ENCODE assay signal across 8 cellular contexts in genomic region chr6:6008648-6009421, GRCh38. TPM values are rescaled to one million over a fixed set of nuclear protein-coding genes. Genes with fewer than 3 reads are reported as not detected.
A peak's percentile ranks its signal among the peaks of the same experiment; 100 is the strongest.
DNase-seq lines count a peak whose midpoint lies in the region; ATAC-seq and TF ChIP-seq lines count a peak whose summit lies in the region.

No MANE protein-coding gene starts in this region.

- H3K4me3 ChIP-seq in BLaER1 treated with 17β-estradiol and CSF1 and Interleukin-3, amounts not matched to agents 10 nM and 100 nM: peak overlapping the region; percentile 55 to 72 (median 60)
- peak overlapping the region; percentile 77 for H3K4me3 ChIP-seq in osteoblast (ENCODE audit: insufficient read depth, low read length)

- TF ChIP-seq CTCF in osteoblast (IDR thresholded peaks at IDR 0.05; ENCODE audit: extremely low read depth, low read depth, low read length): no peak

- DNase-seq in NCI-H524 (lab: John Stamatoyannopoulos, UW) (peak; percentile 93 to 95), germinal center (ENCODE audit: low spot score) (peak; percentile 89), osteoblast (ENCODE audit: insufficient read length, low spot score, missing footprints) (peak; percentile 98)
- DNase-seq in activated T-cell treated with anti-CD3 and anti-CD28 coated beads, Interleukin-2, amount 50 U/mL, for 24 hours: peak; percentile 70

- H2AFZ ChIP-seq in osteoblast (ENCODE audit: low read length): peak overlapping the region; percentile 95

- H3K4me3 Mint-ChIP-seq in activated T-cell treated with anti-CD3 and anti-CD28 coated beads, Interleukin-2, amount 50 U/mL, for 24 hours: peak overlapping the region; percentile 74

- no peak overlapping the region for H3K27ac Mint-ChIP-seq in activated T-cell treated with anti-CD3 and anti-CD28 coated beads, Interleukin-2, amount 50 U/mL, for 24 hours

- peaks cover 25 to 33% (median 28%) of the 10 kb centered on the region in 10 experiments for H3K4me1 ChIP-seq in BLaER1 treated with 17β-estradiol and CSF1 and Interleukin-3, amounts not matched to agents 10 nM and 100 nM
- peaks cover 9% of the 10 kb centered on the region for H3K4me1 ChIP-seq in osteoblast (ENCODE audit: insufficient read depth, low read length)

- no peaks in the 10 kb centered on the region for H3K36me3 ChIP-seq in BLaER1 treated with 17β-estradiol and CSF1 and Interleukin-3, amounts not matched to agents 10 nM and 100 nM
- H3K36me3 ChIP-seq in osteoblast (ENCODE audit: insufficient read depth, low read length): no peaks in the 10 kb centered on the region

- ATAC-seq in GM18907 (IDR thresholded peaks at IDR 0.05; ENCODE audit: unreplicated experiment): peak; percentile 72
- peak; percentile 54 for ATAC-seq in HG03135 (IDR thresholded peaks at IDR 0.05; ENCODE audit: unreplicated experiment)
- no peak for ATAC-seq in GM21576 (IDR thresholded peaks at IDR 0.05; ENCODE audit: unreplicated experiment)

- H3K4me1 Mint-ChIP-seq in activated T-cell treated with anti-CD3 and anti-CD28 coated beads, Interleukin-2, amount 50 U/mL, for 24 hours (ENCODE audit: low read depth): peaks cover 45% of the 10 kb centered on the region

- peak overlapping the region; percentile 49 to 71 (median 65); a peak in 20 of 22 replicates for H3K9ac ChIP-seq in BLaER1 treated with 17β-estradiol and CSF1 and Interleukin-3, amounts not matched to agents 10 nM and 100 nM

- H3K79me2 ChIP-seq in osteoblast (ENCODE audit: insufficient read depth, low read length): peaks cover 6% of the 10 kb centered on the region

- H3K9me3 ChIP-seq in BLaER1 treated with 17β-estradiol and CSF1 and Interleukin-3, amounts not matched to agents 10 nM and 100 nM (replicated peaks in 1 of 11): peaks cover 0 to 7% (median 0%) of the 10 kb centered on the region in 11 experiments; a peak in 4 of 22 replicates
- H3K9me3 ChIP-seq in osteoblast (ENCODE audit: low read depth, low read length): no peaks in the 10 kb centered on the region

- peaks cover 46 to 83% (median 71%) of the 10 kb centered on the region in 11 experiments for H3K27me3 ChIP-seq in BLaER1 treated with 17β-estradiol and CSF1 and Interleukin-3, amounts not matched to agents 10 nM and 100 nM
- H3K27me3 ChIP-seq in osteoblast (ENCODE audit: insufficient read depth, low read length): peaks cover 45% of the 10 kb centered on the region

- peak overlapping the region in 8 of 11 experiments; percentile 41 to 67 (median 46); a peak in 12 of 22 replicates for H3K27ac ChIP-seq in BLaER1 treated with 17β-estradiol and CSF1 and Interleukin-3, amounts not matched to agents 10 nM and 100 nM
- peak overlapping the region; percentile 41 for H3K27ac ChIP-seq in osteoblast (ENCODE audit: low read depth, low read length)

- peak overlapping the region; percentile 78 to 96 (median 89) for H3K4me2 ChIP-seq in BLaER1 treated with 17β-estradiol and CSF1 and Interleukin-3, amounts not matched to agents 10 nM and 100 nM
- H3K4me2 ChIP-seq in osteoblast (ENCODE audit: insufficient read depth, low read length): peak overlapping the region; percentile 94

- H3K9me3 Mint-ChIP-seq in activated T-cell treated with anti-CD3 and anti-CD28 coated beads, Interleukin-2, amount 50 U/mL, for 24 hours: no peaks in the 10 kb centered on the region

- H3K27me3 Mint-ChIP-seq in activated T-cell treated with anti-CD3 and anti-CD28 coated beads, Interleukin-2, amount 50 U/mL, for 24 hours: peaks cover 84% of the 10 kb centered on the region

- peaks cover 0 to 46% (median 42%) of the 10 kb centered on the region in 11 experiments; a peak in 18 of 22 replicates for H4K20me1 ChIP-seq in BLaER1 treated with 17β-estradiol and CSF1 and Interleukin-3, amounts not matched to agents 10 nM and 100 nM
- H4K20me1 ChIP-seq in osteoblast (ENCODE audit: insufficient read depth, low read length): no peaks in the 10 kb centered on the region

- no peaks in the 10 kb centered on the region for H3K36me3 Mint-ChIP-seq in activated T-cell treated with anti-CD3 and anti-CD28 coated beads, Interleukin-2, amount 50 U/mL, for 24 hours (ENCODE audit: low read depth)

RNA-seq across cellular contexts. Expression of gene NRN1, which starts 2.1 kb away (rescaled TPM):
- total RNA-seq in osteoblast: 29.5 and 56.1 TPM in 2 replicates
